8 cellular contexts compared by ENCODE assay signal in genomic region chr17:44774271-44775135, GRCh38. TPM values are rescaled to one million over a fixed set of nuclear protein-coding genes. Genes with fewer than 3 reads are reported as not detected.
DNase-seq lines count a peak whose midpoint lies in the region; ATAC-seq and TF ChIP-seq lines count a peak whose summit lies in the region.

No MANE protein-coding gene starts in this region.

- H3K36me3 ChIP-seq in colonic mucosa = no peaks in the 10 kb centered on the region

- TF ChIP-seq CTCF in colonic mucosa (IDR thresholded peaks at IDR 0.05) = peak; percentile 98

- H3K4me3 ChIP-seq in colonic mucosa = peak overlapping the region; percentile 49

- H3K9me3 ChIP-seq in colonic mucosa = no peaks in the 10 kb centered on the region

- H3K27ac ChIP-seq in colonic mucosa = no peak overlapping the region

- DNase-seq in EH (ENCODE audit: low read depth) = peak; percentile 80
- DNase-seq in NCI-H510A treated with DMSO at 0.1 percent for 48 hours (lab: John Stamatoyannopoulos, UW) = peak; percentile 80
- peak; percentile 78 to 90 for DNase-seq in activated CD4-positive, alpha-beta T cell treated with anti-CD3 and anti-CD28 coated beads for 4 hours
- DNase-seq in colonic mucosa = peak; percentile 95
- DNase-seq in left lobe of liver (ENCODE audit: low spot score) = peak; percentile 86
- DNase-seq in stimulated activated CD4-positive, alpha-beta T cell treated with anti-CD3 and anti-CD28 coated beads, Interleukin-1b, Interleukin-23, amount 100 ng/mL, for 48 hours = peak; percentile 84

- intact Hi-C loops in colonic mucosa (cut with DNase I) = loop anchor here (5.0 to 10.0 kb wide), 2 partner anchors 108 to 250 kb away; no protein-coding TSS in a partner anchor

- ATAC-seq in HG03354 (IDR thresholded peaks at IDR 0.05; ENCODE audit: poor library complexity, severe bottlenecking, unreplicated experiment) = peak; percentile 41
- ATAC-seq in left lobe of liver = peak; percentile 81
- no peak for ATAC-seq in HG03457 (IDR thresholded peaks at IDR 0.05; ENCODE audit: unreplicated experiment)

- no peaks in the 10 kb centered on the region for H3K4me1 ChIP-seq in colonic mucosa

- peak overlapping the region; percentile 47 to 63 for H3K9ac ChIP-seq in colonic mucosa (ENCODE audit: low read depth in 2 of 2, low read length in 2 of 2)

- no peaks in the 10 kb centered on the region for H3K27me3 ChIP-seq in colonic mucosa

RNA-seq across cellular contexts. Expression of gene ADAM11, which starts 15.7 kb away (rescaled TPM):
- total RNA-seq in colonic mucosa = under 1 TPM; 0.42 TPM
- 0.13 TPM for total RNA-seq in left lobe of liver

RNA-seq across cellular contexts. Expression of gene GJC1, which starts 55.6 kb away (rescaled TPM):
- total RNA-seq in colonic mucosa = 1 to 10 TPM; 1.1 to 8.2 TPM
- total RNA-seq in left lobe of liver = 0.53 TPM
